8 cellular contexts compared by ENCODE assay signal in genomic region chr19:54159352-54160181, GRCh38. TPM values are rescaled to one million over a fixed set of nuclear protein-coding genes. Genes with fewer than 3 reads are reported as not detected.
DNase-seq lines count a peak whose midpoint lies in the region; ATAC-seq and TF ChIP-seq lines count a peak whose summit lies in the region.

Gene LENG1, minus strand, starts transcription at chr19:54159721. Its CDS starts 26 bp downstream, at chr19:54159695.

- TF ChIP-seq CTCF in VCaP (conservative IDR thresholded peaks at IDR 0.05) (peak; percentile 7; the same call in 1 of the 2 replicates), mammary epithelial cell (conservative IDR thresholded peaks at IDR 0.05 in 1 of 2, IDR thresholded peaks at IDR 0.05 in 1 of 2; ENCODE audit: extremely low read depth in 1 of 2, insufficient read depth in 1 of 2, low read depth in 1 of 2, low read length in 2 of 2) (peak in 1 of 2 donors; percentile 30)

- peak within 1 kb of the TSS; percentile 80 for H3K4me2 ChIP-seq in mammary epithelial cell (ENCODE audit: insufficient read depth, low read depth, low read length)

- CTCF ChIA-PET in mammary epithelial cell (lab: Charles Lee; ENCODE audit: low non-redundant PET), result interaction anchor here (0.7 to 1.1 kb wide), 2 partner anchors 12 to 22 kb away, joined by 3 to 6 read pairs; partner anchors contain the start of gene CNOT3

- no peaks in the 10 kb centered on the region for H3K27me3 ChIP-seq in mammary epithelial cell (ENCODE audit: insufficient read depth, low read length)
- H3K27me3 ChIP-seq in iPS-20b (ENCODE audit: insufficient read depth, low read length), result peaks cover 6% of the 10 kb centered on the region; the same call in 1 of the 2 replicates

- WGBS in mammary epithelial cell (ENCODE audit: low coverage, missing lambda C conversion rate), result under 1% methylated on average over 64 of the region's 72 CpGs

- H3K4me3 ChIP-seq in mammary epithelial cell (replicated peaks in 1 of 3; ENCODE audit: insufficient read depth in 1 of 3, low read depth in 2 of 3, low read length in 3 of 3) (peak within 1 kb of the TSS; percentile 66 to 87 (median 76)), iPS-20b (ENCODE audit: low read length) (peak within 1 kb of the TSS; percentile 84), skin epidermis (peak within 1 kb of the TSS; percentile 56 to 77 (median 70))

- H3K9ac ChIP-seq in mammary epithelial cell (ENCODE audit: insufficient read depth, low read length) (peak within 1 kb of the TSS; percentile 64), iPS-20b (ENCODE audit: low read depth, low read length) (peak within 1 kb of the TSS; percentile 79; the same call in 1 of the 2 replicates)

- dilution Hi-C loops in mammary epithelial cell (cut with HindIII; ENCODE audit: low sequenced_read_pairs), result loop anchor here (5.0 kb wide), 1 partner anchor 43 kb away; the partner anchor contains the start of gene RPS9

- H3K27ac ChIP-seq in VCaP (peak within 1 kb of the TSS; percentile 91), mammary epithelial cell (ENCODE audit: insufficient read depth, low read depth, low read length) (peak within 1 kb of the TSS; percentile 82), iPS-20b (ENCODE audit: low read length) (peak within 1 kb of the TSS; percentile 80), skin epidermis (peak within 1 kb of the TSS; percentile 76 to 99 (median 96))

- H3K9me3 ChIP-seq in mammary epithelial cell (replicated peaks; ENCODE audit: insufficient read depth, low read length), result peaks cover 9% of the 10 kb centered on the region
- no peaks in the 10 kb centered on the region for H3K9me3 ChIP-seq in iPS-20b (ENCODE audit: insufficient read depth, low read depth, low read length)

- DNase-seq in ACHN (peak; percentile 99), NCI-H2171 treated with DMSO at 0.1 percent for 48 hours (lab: John Stamatoyannopoulos, UW) (peak; percentile 100), mammary epithelial cell (peak; percentile 100)

- intact Hi-C loops in mammary epithelial cell (cut with micrococcal nuclease), result loop anchor here (1.0 to 2.0 kb wide), 3 partner anchors 22 to 293 kb away; partner anchors contain the start of genes CNOT3 and MYADM

- peaks cover 27% of the 10 kb centered on the region for H3K79me2 ChIP-seq in mammary epithelial cell (ENCODE audit: insufficient read depth, low read length)

- ATAC-seq in GM18868 (IDR thresholded peaks at IDR 0.05; ENCODE audit: unreplicated experiment) (peak; percentile 93), HG03108 (IDR thresholded peaks at IDR 0.05; ENCODE audit: unreplicated experiment) (peak; percentile 90)

- peak within 1 kb of the TSS; percentile 83 for H2AFZ ChIP-seq in mammary epithelial cell (ENCODE audit: low read depth, low read length)

- TSS peak; percentile 58 for BruUV-seq in mammary epithelial cell (replicated peaks; lab: Mats Ljungman, UMichigan)

- no peaks in the 10 kb centered on the region for H4K20me1 ChIP-seq in mammary epithelial cell (ENCODE audit: insufficient read depth, low read length)

- peaks cover 11% of the 10 kb centered on the region for H3K36me3 ChIP-seq in mammary epithelial cell (ENCODE audit: insufficient read depth, low read length)
- peaks cover 36% of the 10 kb centered on the region for H3K36me3 ChIP-seq in iPS-20b (ENCODE audit: insufficient read depth, low read depth, low read length)

- H3K4me1 ChIP-seq in mammary epithelial cell (ENCODE audit: insufficient read depth, low read length) (peaks cover 23% of the 10 kb centered on the region), iPS-20b (ENCODE audit: insufficient read depth, low read length) (no peaks in the 10 kb centered on the region)

- in situ Hi-C loops in ACHN (cut with HindIII; ENCODE audit: low pct_ligation_motif_present, low pct_unique_long_range_greater_than_20kb, low sequenced_read_pairs), result no loop called here
- in situ Hi-C loops in mammary epithelial cell (cut with MboI; ENCODE audit: low sequenced_read_pairs in 2 of 2), result no loop called here

RNA-seq across cellular contexts. Expression of gene LENG1, which starts in this region (rescaled TPM):
- total RNA-seq in mammary epithelial cell, result 1 to 10 TPM; 2.3 to 5.9 TPM
- 3.4 TPM for polyA plus RNA-seq in mammary epithelial cell
- 0.93 TPM for polyA minus RNA-seq in mammary epithelial cell

Comparison
In these comparisons a context has a peak if more than half of its experiments do, and no peak if none do; other contexts are left out.
1. Peak in every context shown above with its lines: DNase-seq, ATAC-seq, H3K4me3 ChIP-seq and H3K27ac ChIP-seq.